ENCODE assay signal across 8 cellular contexts in genomic region chr6:144149894-144150672, GRCh38. TPM values are rescaled to one million over a fixed set of nuclear protein-coding genes. Genes with fewer than 3 reads are reported as not detected.
DNase-seq lines count a peak whose midpoint lies in the region; ATAC-seq and TF ChIP-seq lines count a peak whose summit lies in the region.

TSS of gene STX11 (plus strand) at chr6:144150517. CDS start at chr6:144186628, 36,111 bp downstream.

- intact Hi-C loops in Panc1 (cut with micrococcal nuclease; ENCODE audit: unreplicated experiment) = no loop called here

- ATAC-seq in GM19023 (IDR thresholded peaks at IDR 0.05; ENCODE audit: unreplicated experiment) = peak; percentile 78
- peak; percentile 62 for ATAC-seq in HG03175 (IDR thresholded peaks at IDR 0.05; ENCODE audit: unreplicated experiment)
- ATAC-seq in Panc1 = peak; percentile 97

- H3K4me1 Mint-ChIP-seq in neural progenitor cell = peaks cover 7% of the 10 kb centered on the region

- H3K9me3 ChIP-seq in AG04450 (ENCODE audit: control insufficient read depth, insufficient read depth, low read length) (no peaks in the 10 kb centered on the region), Panc1 (ENCODE audit: control insufficient read depth, insufficient read depth, low read depth, low read length) (no peaks in the 10 kb centered on the region), neural progenitor cell (ENCODE audit: low read depth) (no peaks in the 10 kb centered on the region), subcutaneous abdominal adipose tissue (ENCODE audit: control insufficient read depth in 5 of 5, low read length in 5 of 5) (no peaks in the 10 kb centered on the region)

- H3F3A ChIP-seq in neural progenitor cell (ENCODE audit: low read depth) = no peaks in the 10 kb centered on the region

- H3K4me3 ChIP-seq in AG04450 (ENCODE audit: low read depth, low read length) = peak within 1 kb of the TSS; percentile 72
- peak within 1 kb of the TSS; percentile 67 to 75 for H3K4me3 ChIP-seq in Panc1 (ENCODE audit: low read depth in 2 of 2, low read length in 2 of 2)
- H3K4me3 ChIP-seq in fibroblast of villous mesenchyme (ENCODE audit: low read depth, low read length) = peak within 1 kb of the TSS; percentile 69
- peak within 1 kb of the TSS; percentile 70 for H3K4me3 ChIP-seq in neural progenitor cell
- H3K4me3 ChIP-seq in subcutaneous abdominal adipose tissue (ENCODE audit: low read depth in 1 of 5, low read length in 5 of 5) = peak within 1 kb of the TSS; percentile 65 to 90 (median 87)

- peaks cover 42% of the 10 kb centered on the region for H3K27me3 Mint-ChIP-seq in neural progenitor cell (ENCODE audit: insufficient read depth, low read depth)

- TF ChIP-seq CTCF in AG04450 (IDR thresholded peaks at IDR 0.05; ENCODE audit: low read depth, low read length) (no peak), Panc1 (IDR thresholded peaks at IDR 0.05) (no peak), fibroblast of villous mesenchyme (IDR thresholded peaks at IDR 0.05; ENCODE audit: insufficient read depth, low read depth, low read length) (no peak), neural progenitor cell (IDR thresholded peaks at IDR 0.05) (no peak)

- peaks cover 12% of the 10 kb centered on the region for H3K4me1 ChIP-seq in Panc1 (ENCODE audit: control insufficient read depth, insufficient read depth, low read length)
- H3K4me1 ChIP-seq in neural progenitor cell = peaks cover 5% of the 10 kb centered on the region
- H3K4me1 ChIP-seq in subcutaneous abdominal adipose tissue (ENCODE audit: control insufficient read depth in 5 of 5, insufficient read depth in 5 of 5, low read length in 5 of 5) = peaks cover 7 to 44% (median 33%) of the 10 kb centered on the region in 5 donors

- H3K9ac ChIP-seq in neural progenitor cell = no peak within 1 kb of the TSS
- H3K9ac ChIP-seq in subcutaneous abdominal adipose tissue (ENCODE audit: low read length in 5 of 5) = peak within 1 kb of the TSS; percentile 75 to 99 (median 83)

- POLR2A ChIA-PET in AG04450 (lab: Yijun Ruan, JAX) (interaction anchor here (0.6 kb wide), 1 partner anchor 24 kb away, joined by 4 read pairs; no protein-coding TSS in a partner anchor), Panc1 (lab: Charles Lee) (no interaction called here)

- in situ Hi-C loops in Panc1 (cut with HindIII; ENCODE audit: low pct_unique_long_range_greater_than_20kb, low sequenced_read_pairs) = no loop called here

- no peak within 1 kb of the TSS for H3K27ac Mint-ChIP-seq in neural progenitor cell

- peak within 1 kb of the TSS; percentile 80 for H3K4me2 ChIP-seq in neural progenitor cell

- peak within 1 kb of the TSS; percentile 89 for H3K4me3 Mint-ChIP-seq in neural progenitor cell

- H3K36me3 ChIP-seq in Panc1 (ENCODE audit: control insufficient read depth, insufficient read depth, low read length) (no peaks in the 10 kb centered on the region), neural progenitor cell (no peaks in the 10 kb centered on the region), subcutaneous abdominal adipose tissue (ENCODE audit: control insufficient read depth in 5 of 5, insufficient read depth in 5 of 5, low read length in 5 of 5) (peaks cover 0 to 4% (median 0%) of the 10 kb centered on the region in 5 donors)

- no peak for DNase-seq in AG04450 (ENCODE audit: low read depth, low spot score)
- peak; percentile 38 for DNase-seq in Panc1 (ENCODE audit: low read depth, low spot score)
- DNase-seq in activated T-helper 1 cell treated with Interleukin-2 at 50 U/mL for 16 hours (ENCODE audit: low read depth) = peak; percentile 62
- DNase-seq in fibroblast of villous mesenchyme (ENCODE audit: low read depth) = peak; percentile 38
- DNase-seq in neural progenitor cell (ENCODE audit: low spot score) = peak; percentile 82

- H3K27me3 ChIP-seq in AG04450 (ENCODE audit: control insufficient read depth, insufficient read depth, low read length) = peaks cover 12% of the 10 kb centered on the region
- H3K27me3 ChIP-seq in Panc1 (ENCODE audit: control insufficient read depth, insufficient read depth, low read length) = no peaks in the 10 kb centered on the region
- H3K27me3 ChIP-seq in neural progenitor cell = peaks cover 76% of the 10 kb centered on the region
- no peaks in the 10 kb centered on the region for H3K27me3 ChIP-seq in subcutaneous abdominal adipose tissue (ENCODE audit: control insufficient read depth in 5 of 5, insufficient read depth in 4 of 5, low read length in 5 of 5)

- H3K9me3 Mint-ChIP-seq in neural progenitor cell = no peaks in the 10 kb centered on the region

- peak within 1 kb of the TSS; percentile 78 for H2AFZ ChIP-seq in neural progenitor cell (replicated peaks)

- CTCF ChIA-PET in AG04450 (lab: Charles Lee) = no interaction called here
- CTCF ChIA-PET in Panc1 (lab: Charles Lee) = no interaction called here

- no peaks in the 10 kb centered on the region for H4K20me1 ChIP-seq in neural progenitor cell (ENCODE audit: low read depth)

- no peaks in the 10 kb centered on the region for H3K36me3 Mint-ChIP-seq in neural progenitor cell

- H3K27ac ChIP-seq in AG04450 (ENCODE audit: low read depth, low read length) = no peak within 1 kb of the TSS
- peak within 1 kb of the TSS; percentile 56 for H3K27ac ChIP-seq in Panc1 (ENCODE audit: low read length)
- no peak within 1 kb of the TSS for H3K27ac ChIP-seq in neural progenitor cell
- peak within 1 kb of the TSS; percentile 99 for H3K27ac ChIP-seq in subcutaneous abdominal adipose tissue (ENCODE audit: low read depth, low read length)

- no peaks in the 10 kb centered on the region for H3K79me2 ChIP-seq in neural progenitor cell (ENCODE audit: low read depth)

- BruUV-seq in Panc1 (replicated peaks; lab: Mats Ljungman, UMichigan) = no TSS peak

RNA-seq across cellular contexts. Expression of gene STX11, which starts in this region (rescaled TPM):
- 0.16 and 0.17 TPM in 2 replicates for polyA plus RNA-seq in AG04450 (2011; rRNA removed)
- 0.18 TPM in 1 of 2 replicates, not detected in the other for polyA minus RNA-seq in AG04450 (2011; rRNA and poly(A)+ RNA removed)
- 3.2 TPM for total RNA-seq in Panc1 (2021; ENCODE audit: unreplicated experiment)
- polyA plus RNA-seq in Panc1 (2012; ENCODE audit: insufficient read length) = 2.0 TPM
- total RNA-seq in fibroblast of villous mesenchyme = 0.97 and 2.2 TPM in 2 replicates
- total RNA-seq in neural progenitor cell (ENCODE audit: low replicate concordance) = 0.06 TPM in 1 of 2 replicates, not detected in the other

Comparison
In these comparisons a context has a peak if more than half of its experiments do, and no peak if none do; other contexts are left out.
1. Peak in DNase-seq, H3K4me3 ChIP-seq and H3K4me2 ChIP-seq in neural progenitor cell; RNA of the gene not detected or under 1 TPM.
2. H3K27ac ChIP-seq: peak in Panc1 (single experiment) and subcutaneous abdominal adipose tissue (single experiment); none in AG04450 (single experiment) and neural progenitor cell (single experiment).
3. Peak in every context shown above with its lines, with median percentiles within 50 percentile points of each other: H3K4me3 ChIP-seq and ATAC-seq.